In genomic region chr6:156876302-156876701, GRCh38 we compare ENCODE assay signal across 9 cellular contexts.
DNase-seq lines count a peak whose midpoint lies in the region; ATAC-seq and TF ChIP-seq lines count a peak whose summit lies in the region.
"Had no signal": no experiment of that assay in that cellular context is flagged by ENCODE, and none has a peak within 500 bp of the region (broad histone marks: within the 10 kb centered on the region; RNA-seq: fewer than 3 reads in every experiment).

No MANE protein-coding gene starts in this region.

- no peaks in the 10 kb centered on the region for H3K9me2 ChIP-seq in GM23338 (ENCODE audit: insufficient read depth)
- no peaks in the 10 kb centered on the region for H3K9me2 ChIP-seq in SK-N-SH

- H3F3A ChIP-seq in GM23338 (replicated peaks; ENCODE audit: low read depth) = no peaks in the 10 kb centered on the region
- H3F3A ChIP-seq in SK-N-SH (replicated peaks; ENCODE audit: insufficient read depth) = no peaks in the 10 kb centered on the region

- H4K20me1 ChIP-seq in GM23338 (replicated peaks; ENCODE audit: insufficient read depth) (peaks cover 30% of the 10 kb centered on the region), SK-N-SH (ENCODE audit: insufficient read depth) (peaks cover 89% of the 10 kb centered on the region)

- no peak overlapping the region for H2AFZ ChIP-seq in GM23338
- H2AFZ ChIP-seq in SK-N-SH (ENCODE audit: low read depth) = no peak overlapping the region

- ATAC-seq in GM23338 (peak; percentile 86), foreskin keratinocyte (no peak), GM21423 (IDR thresholded peaks at IDR 0.05; ENCODE audit: unreplicated experiment) (no peak)
- ATAC-seq in stimulated activated memory B cell treated with anti-CD40 and anti-IgM and Interleukin-4, amounts not matched to agents 10 μg/mL and 1 μg/mL and 100 μg/mL, for 72 hours = no peak
- ATAC-seq: activated naive CD4-positive, alpha-beta T cell treated with anti-CD3 and anti-CD28 coated beads, Interleukin-2, amount 50 U/mL, for 72 hours had no signal

- no peak overlapping the region for H3K9ac ChIP-seq in SK-N-SH

- no peaks in the 10 kb centered on the region for H3K9me3 ChIP-seq in SK-N-SH

- H3K27ac Mint-ChIP-seq in GM23338 (no peak overlapping the region), progenitor cell of endocrine pancreas (no peak overlapping the region)
- no peak overlapping the region for H3K27ac Mint-ChIP-seq in stimulated activated memory B cell treated with anti-CD40 and anti-IgM and Interleukin-4, amounts not matched to agents 10 μg/mL and 1 μg/mL and 100 μg/mL, for 72 hours

- CTCF ChIA-PET in SK-N-SH (lab: Yijun Ruan, JAX) = interaction anchor here (0.8 kb wide), 1 partner anchor 15 kb away, joined by 3 read pairs; no protein-coding TSS in a partner anchor

- H3K36me3 Mint-ChIP-seq in GM23338 (ENCODE audit: low read depth) (peaks cover 3% of the 10 kb centered on the region; the same call in 1 of the 3 replicates), progenitor cell of endocrine pancreas (ENCODE audit: insufficient read depth) (peaks cover 3% of the 10 kb centered on the region)
- H3K36me3 Mint-ChIP-seq in stimulated activated memory B cell treated with anti-CD40 and anti-IgM and Interleukin-4, amounts not matched to agents 10 μg/mL and 1 μg/mL and 100 μg/mL, for 72 hours = peaks cover 23% of the 10 kb centered on the region
- H3K36me3 Mint-ChIP-seq: activated naive CD4-positive, alpha-beta T cell treated with anti-CD3 and anti-CD28 coated beads, Interleukin-2, amount 50 U/mL, for 72 hours had no signal

- H3K4me1 Mint-ChIP-seq in GM23338 (peaks cover 64% of the 10 kb centered on the region), progenitor cell of endocrine pancreas (ENCODE audit: low read depth) (peaks cover 27% of the 10 kb centered on the region)
- peaks cover 69% of the 10 kb centered on the region for H3K4me1 Mint-ChIP-seq in stimulated activated memory B cell treated with anti-CD40 and anti-IgM and Interleukin-4, amounts not matched to agents 10 μg/mL and 1 μg/mL and 100 μg/mL, for 72 hours

- H3K27ac ChIP-seq in GM23338 (ENCODE audit: low read depth) (no peak overlapping the region), SK-N-SH (ENCODE audit: low read depth in 2 of 2, low read length in 1 of 2) (no peak overlapping the region), foreskin keratinocyte (no peak overlapping the region)

- H3K27me3 ChIP-seq in GM23338 (ENCODE audit: insufficient read depth) = no peaks in the 10 kb centered on the region
- H3K27me3 ChIP-seq in SK-N-SH (ENCODE audit: insufficient read depth) = no peaks in the 10 kb centered on the region
- no peaks in the 10 kb centered on the region for H3K27me3 ChIP-seq in foreskin keratinocyte

- POLR2A ChIA-PET in SK-N-SH (lab: Yijun Ruan, JAX) = no interaction called here

- H3K4me2 ChIP-seq in GM23338 = no peak overlapping the region
- no peak overlapping the region for H3K4me2 ChIP-seq in SK-N-SH

- DNase-seq in GM23338 (ENCODE audit: low spot score) (peak; percentile 77), SK-N-SH (peak; percentile 35), foreskin keratinocyte (no peak), progenitor cell of endocrine pancreas (ENCODE audit: low spot score, unreplicated experiment) (no peak), kidney tubule cell (ENCODE audit: low spot score) (no peak)
- DNase-seq: NCI-H524 treated with DMSO at 0.1 percent for 48 hours had no signal

- TF ChIP-seq CTCF in GM23338 (conservative IDR thresholded peaks at IDR 0.05; ENCODE audit: low read depth in 2 of 2) (peak; percentile 66 to 87), SK-N-SH (IDR thresholded peaks at IDR 0.05) (peak; percentile 48), foreskin keratinocyte (conservative IDR thresholded peaks at IDR 0.05) (peak; percentile 47), progenitor cell of endocrine pancreas (IDR thresholded peaks at IDR 0.05; ENCODE audit: unreplicated experiment) (peak; percentile 20)

- H3K4me1 ChIP-seq in GM23338 (ENCODE audit: insufficient read depth) (peaks cover 28% of the 10 kb centered on the region), SK-N-SH (ENCODE audit: control insufficient read depth in 1 of 2, insufficient read depth in 2 of 2, low read depth in 1 of 2, low read length in 1 of 2) (peaks cover 0 to 15% of the 10 kb centered on the region in 2 experiments; a peak in 1 of 4 replicates), foreskin keratinocyte (no peaks in the 10 kb centered on the region)

- TF ChIP-seq RAD21 in SK-N-SH (IDR thresholded peaks at IDR 0.05; ENCODE audit: low read length) = peak; percentile 44

- H3K4me3 Mint-ChIP-seq in GM23338 (no peak overlapping the region), progenitor cell of endocrine pancreas (ENCODE audit: low read depth) (no peak overlapping the region)
- no peak overlapping the region for H3K4me3 Mint-ChIP-seq in stimulated activated memory B cell treated with anti-CD40 and anti-IgM and Interleukin-4, amounts not matched to agents 10 μg/mL and 1 μg/mL and 100 μg/mL, for 72 hours

- H3K9me3 Mint-ChIP-seq in GM23338 (no peaks in the 10 kb centered on the region), progenitor cell of endocrine pancreas (ENCODE audit: low read depth) (no peaks in the 10 kb centered on the region)
- H3K9me3 Mint-ChIP-seq in stimulated activated memory B cell treated with anti-CD40 and anti-IgM and Interleukin-4, amounts not matched to agents 10 μg/mL and 1 μg/mL and 100 μg/mL, for 72 hours = no peaks in the 10 kb centered on the region
- H3K9me3 Mint-ChIP-seq: activated naive CD4-positive, alpha-beta T cell treated with anti-CD3 and anti-CD28 coated beads, Interleukin-2, amount 50 U/mL, for 72 hours had no signal

- WGBS in SK-N-SH (ENCODE audit: low lambda C conversion rate) = 93% methylated on average over 6 of the region's 11 CpGs

- H3K27me3 Mint-ChIP-seq in GM23338 (ENCODE audit: insufficient read depth, low read depth, poor library complexity) (peaks cover 12% of the 10 kb centered on the region), progenitor cell of endocrine pancreas (no peaks in the 10 kb centered on the region)
- no peaks in the 10 kb centered on the region for H3K27me3 Mint-ChIP-seq in stimulated activated memory B cell treated with anti-CD40 and anti-IgM and Interleukin-4, amounts not matched to agents 10 μg/mL and 1 μg/mL and 100 μg/mL, for 72 hours

- H3K4me3 ChIP-seq in GM23338 (no peak overlapping the region), SK-N-SH (ENCODE audit: low read depth in 2 of 2, low read length in 1 of 2) (no peak overlapping the region)

- TF ChIP-seq EP300 in SK-N-SH (IDR thresholded peaks at IDR 0.05; ENCODE audit: borderline replicate concordance in 1 of 2, low read depth in 1 of 2, low read length in 1 of 2) = no peak

- H3K36me3 ChIP-seq in GM23338 (ENCODE audit: insufficient read depth) (no peaks in the 10 kb centered on the region), SK-N-SH (replicated peaks in 1 of 2; ENCODE audit: control insufficient read depth in 1 of 2, insufficient read depth in 2 of 2, low read length in 1 of 2) (peaks cover 0 to 5% of the 10 kb centered on the region in 2 experiments)

- H3K79me2 ChIP-seq in GM23338 (replicated peaks; ENCODE audit: insufficient read depth) (peaks cover 100% of the 10 kb centered on the region), SK-N-SH (ENCODE audit: insufficient read depth) (peaks cover 100% of the 10 kb centered on the region)

TF ChIP-seq in GM23338, 12 proteins besides CTCF, POLR2A, EP300 and RAD21 (continues in another document):
- no peak for TF ChIP-seq NANOG (IDR thresholded peaks at IDR 0.05; ENCODE audit: borderline replicate concordance)

TF ChIP-seq in SK-N-SH, 30 proteins besides CTCF, POLR2A, EP300 and RAD21:
- TF ChIP-seq SMC3 (IDR thresholded peaks at IDR 0.05; ENCODE audit: low read depth, low read length) (peak; percentile 24; the same call in 1 of the 2 replicates), IRF3 (IDR thresholded peaks at IDR 0.05; ENCODE audit: low read depth, low read length) (no peak)

Comparison
In these comparisons a context has a peak if more than half of its experiments do, and no peak if none do; other contexts are left out.
1. DNase-seq: peak in GM23338 (single experiment) and SK-N-SH (single experiment); none in foreskin keratinocyte (0 of 2), progenitor cell of endocrine pancreas (single experiment) and kidney tubule cell (single experiment).
2. CTCF ChIP-seq: peak in every context shown above with its lines; median percentile 76 in GM23338; 48 in SK-N-SH; 47 in foreskin keratinocyte; 20 in progenitor cell of endocrine pancreas.